In the genomic region with DNA sequence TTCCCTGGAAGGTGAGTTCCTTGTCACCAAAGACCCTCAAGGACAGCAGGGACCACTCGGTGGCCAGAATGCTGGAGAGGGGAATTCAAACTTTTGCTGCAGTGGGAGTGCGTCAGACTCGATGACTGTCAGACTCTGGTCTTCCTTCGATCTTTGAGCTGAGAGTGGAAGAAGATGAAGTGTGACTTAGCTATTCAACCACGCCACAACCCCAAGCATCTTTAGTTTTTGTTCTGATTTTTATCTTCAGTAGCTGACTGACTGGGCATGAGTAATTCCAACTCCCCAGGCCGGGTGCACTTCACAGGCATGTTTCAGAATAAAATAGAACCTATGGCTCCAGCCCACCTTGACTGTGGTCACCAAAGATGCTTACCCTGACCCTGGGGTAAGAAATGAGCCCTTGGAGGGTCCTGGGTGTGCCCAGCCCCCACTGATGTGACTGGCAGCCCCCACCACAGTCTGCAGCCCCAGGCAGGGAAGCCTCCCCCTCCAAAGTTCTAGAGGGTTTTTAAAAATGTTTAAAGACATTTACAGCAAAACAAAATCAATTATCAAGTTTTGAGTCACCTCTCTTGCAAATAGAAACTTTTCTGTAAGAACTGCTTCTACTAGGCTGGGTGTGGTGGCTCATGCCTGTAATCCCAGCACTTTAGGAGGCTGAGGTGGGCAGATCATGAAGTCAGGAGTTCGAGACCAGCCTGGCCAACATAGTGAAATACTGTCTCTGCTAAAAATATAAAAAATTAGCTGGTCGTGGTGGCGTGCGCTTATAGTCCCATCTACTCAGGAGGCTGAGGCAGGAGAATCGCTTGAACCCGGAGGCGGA, we compare ENCODE assay signal across 8 cellular contexts. TPM values are rescaled to one million over a fixed set of nuclear protein-coding genes. Genes with fewer than 3 reads are reported as not detected.
DNase-seq lines count a peak whose midpoint lies in the region; ATAC-seq and TF ChIP-seq lines count a peak whose summit lies in the region.

No MANE protein-coding gene starts in this region.

- H3K27me3 ChIP-seq in neural progenitor cell, result no peaks in the 10 kb centered on the region
- no peaks in the 10 kb centered on the region for H3K27me3 ChIP-seq in sigmoid colon

- H3K27ac ChIP-seq in neural progenitor cell (no peak overlapping the region), sigmoid colon (no peak overlapping the region)

- H3K4me1 ChIP-seq in neural progenitor cell, result peaks cover 9% of the 10 kb centered on the region
- H3K4me1 ChIP-seq in sigmoid colon, result no peaks in the 10 kb centered on the region

- H3K79me2 ChIP-seq in neural progenitor cell (ENCODE audit: low read depth), result no peaks in the 10 kb centered on the region

- peak overlapping the region; percentile 72 for H3K27ac Mint-ChIP-seq in neural progenitor cell

- no peak overlapping the region for H3K4me3 ChIP-seq in neural progenitor cell
- no peak overlapping the region for H3K4me3 ChIP-seq in sigmoid colon

- ATAC-seq in HG02852 (IDR thresholded peaks at IDR 0.05; ENCODE audit: unreplicated experiment), result peak; percentile 45

- no peaks in the 10 kb centered on the region for H3K36me3 Mint-ChIP-seq in neural progenitor cell

- peak; percentile 47 for DNase-seq in COLO829 (ENCODE audit: low spot score)
- peak in 2 of 3 experiments; percentile 22 to 50 for DNase-seq in activated CD8-positive, alpha-beta memory T cell treated with anti-CD3 and anti-CD28 coated beads for 48 hours (ENCODE audit: low read depth in 2 of 3, low spot score in 2 of 3)
- no peak for DNase-seq in neural progenitor cell (ENCODE audit: low spot score)
- DNase-seq in NCI-H1092 (lab: John Stamatoyannopoulos, UW), result no peak
- DNase-seq in NCI-H524 treated with DMSO at 0.1 percent for 48 hours (lab: John Stamatoyannopoulos, UW), result no peak
- no peak for DNase-seq in middle frontal gyrus (ENCODE audit: extremely low spot score, low spot score)
- no peak for DNase-seq in sigmoid colon

- H2AFZ ChIP-seq in neural progenitor cell (replicated peaks), result no peak overlapping the region

- H4K20me1 ChIP-seq in neural progenitor cell (ENCODE audit: low read depth), result no peaks in the 10 kb centered on the region

- peaks cover 3% of the 10 kb centered on the region for H3K9me3 Mint-ChIP-seq in neural progenitor cell

- H3F3A ChIP-seq in neural progenitor cell (ENCODE audit: low read depth), result no peaks in the 10 kb centered on the region

- TF ChIP-seq CTCF in neural progenitor cell (IDR thresholded peaks at IDR 0.05) (no peak), sigmoid colon (IDR thresholded peaks at IDR 0.05) (no peak)

- no peak for TF ChIP-seq POLR2A in sigmoid colon (IDR thresholded peaks at IDR 0.05)

- H3K9ac ChIP-seq in neural progenitor cell, result no peak overlapping the region

- peaks cover 51% of the 10 kb centered on the region for H3K4me1 Mint-ChIP-seq in neural progenitor cell

- no peak overlapping the region for H3K4me2 ChIP-seq in neural progenitor cell

- H3K9me3 ChIP-seq in neural progenitor cell (ENCODE audit: low read depth) (no peaks in the 10 kb centered on the region), sigmoid colon (no peaks in the 10 kb centered on the region)

- WGBS in sigmoid colon, 2 donors, result 79 to 86% methylated on average over 13 of the region's 13 CpGs

- H3K4me3 Mint-ChIP-seq in neural progenitor cell, result no peak overlapping the region

- intact Hi-C loops in sigmoid colon (cut with DNase I), result no loop called here

- H3K27me3 Mint-ChIP-seq in neural progenitor cell (ENCODE audit: insufficient read depth, low read depth), result peaks cover 15% of the 10 kb centered on the region

- H3K36me3 ChIP-seq in neural progenitor cell, result no peaks in the 10 kb centered on the region
- no peaks in the 10 kb centered on the region for H3K36me3 ChIP-seq in sigmoid colon

- TF ChIP-seq EP300 in sigmoid colon (IDR thresholded peaks at IDR 0.05), result no peak

RNA-seq across cellular contexts. Expression of gene YWHAQ, which starts 24.9 kb away (rescaled TPM):
- total RNA-seq in neural progenitor cell (ENCODE audit: low replicate concordance) (468 and 655 TPM in 2 replicates), sigmoid colon (100 to 1,000 TPM; 179 to 273 (median 229) TPM)
- 100 to 1,000 TPM; 179 to 240 (median 201) TPM for polyA plus RNA-seq in sigmoid colon

Comparison
In these comparisons a context has a peak if more than half of its experiments do, and no peak if none do; other contexts are left out.
1. DNase-seq: peak in COLO829 (single experiment) and activated CD8-positive, alpha-beta memory T cell treated with anti-CD3 and anti-CD28 coated beads for 48 hours (2 of 3); none in neural progenitor cell (single experiment), NCI-H1092 (single experiment), NCI-H524 treated with DMSO at 0.1 percent for 48 hours (single experiment), middle frontal gyrus (single experiment) and sigmoid colon (single experiment).